10 cellular contexts compared by ENCODE assay signal in the genomic region with DNA sequence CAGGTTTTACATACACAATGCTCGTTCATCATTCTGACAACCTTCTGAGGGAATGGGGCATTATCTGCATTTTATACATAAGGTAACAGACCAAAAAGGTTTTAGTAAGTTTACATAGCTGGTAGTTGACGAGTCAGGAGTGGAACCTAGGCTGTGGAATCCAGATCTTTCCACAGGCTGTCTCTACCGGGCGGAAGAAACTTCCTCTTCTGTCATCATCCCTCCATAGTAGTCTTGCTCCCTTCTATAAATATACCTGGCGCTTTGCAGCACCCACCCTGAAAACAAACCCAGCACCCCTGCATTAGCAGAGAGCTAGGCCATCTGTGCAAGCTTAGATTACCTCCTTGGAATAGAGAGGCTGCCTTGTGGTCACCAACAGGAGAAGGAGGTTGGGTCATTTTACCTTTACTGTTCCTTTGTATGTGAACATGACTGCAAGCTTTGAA. TPM values are rescaled to one million over a fixed set of nuclear protein-coding genes. Genes with fewer than 3 reads are reported as not detected.
DNase-seq lines count a peak whose midpoint lies in the region; ATAC-seq and TF ChIP-seq lines count a peak whose summit lies in the region.
"Had no signal": no experiment of that assay in that cellular context is flagged by ENCODE, and none has a peak within 500 bp of the region (broad histone marks: within the 10 kb centered on the region; RNA-seq: fewer than 3 reads in every experiment).

No MANE protein-coding gene starts in this region.

- peak overlapping the region; percentile 91 for H3K4me3 ChIP-seq in iPS-18a (ENCODE audit: low read length)

- CTCF ChIA-PET in WTC11 (lab: Charles Lee), result interaction anchor here (1.8 kb wide), 1 partner anchor 60 kb away, joined by 9 read pairs; no protein-coding TSS in a partner anchor

- H3K36me3 Mint-ChIP-seq in activated T-cell treated with anti-CD3 and anti-CD28 coated beads, Interleukin-2, amount 50 U/mL, for 24 hours (ENCODE audit: low read depth), result no peaks in the 10 kb centered on the region
- H3K36me3 Mint-ChIP-seq in WTC11, result no peaks in the 10 kb centered on the region

- POLR2A ChIA-PET in WTC11 (lab: Charles Lee), result no interaction called here

- no peak for TF ChIP-seq CTCF in WTC11 (IDR thresholded peaks at IDR 0.05)

- peak overlapping the region; percentile 70 for H3K4me3 Mint-ChIP-seq in activated T-cell treated with anti-CD3 and anti-CD28 coated beads, Interleukin-2, amount 50 U/mL, for 24 hours
- peak overlapping the region; percentile 87 for H3K4me3 Mint-ChIP-seq in WTC11

- ATAC-seq in WTC11 (no peak), HG03045 (IDR thresholded peaks at IDR 0.05; ENCODE audit: unreplicated experiment) (no peak)

- H3K27ac ChIP-seq in iPS-18a (ENCODE audit: low read length), result no peak overlapping the region

- peaks cover 11% of the 10 kb centered on the region for H3K4me1 ChIP-seq in iPS-18a (ENCODE audit: control insufficient read depth, low read depth, low read length)

- H3K9ac ChIP-seq in iPS-18a (ENCODE audit: low read length), result peak overlapping the region; percentile 79

- peaks cover 49% of the 10 kb centered on the region for H3K27me3 Mint-ChIP-seq in activated T-cell treated with anti-CD3 and anti-CD28 coated beads, Interleukin-2, amount 50 U/mL, for 24 hours
- 0 out of 2 replicates have a peak, but pooled peaks cover 8% of the 10 kb centered on the region for H3K27me3 Mint-ChIP-seq in WTC11 (ENCODE audit: low read depth)

- H3K4me1 Mint-ChIP-seq in activated T-cell treated with anti-CD3 and anti-CD28 coated beads, Interleukin-2, amount 50 U/mL, for 24 hours (ENCODE audit: low read depth), result peaks cover 11% of the 10 kb centered on the region
- H3K4me1 Mint-ChIP-seq in WTC11, result peaks cover 36% of the 10 kb centered on the region

- H3K27me3 ChIP-seq in iPS-18a (ENCODE audit: control insufficient read depth, insufficient read depth, low read length), result peaks cover 13% of the 10 kb centered on the region

- DNase-seq in activated T-cell treated with anti-CD3 and anti-CD28 coated beads, Interleukin-2, amount 50 U/mL, for 24 hours, result no peak
- DNase-seq in activated T-cell treated with anti-CD3 and anti-CD28 coated beads for 4 hours, result no peak
- DNase-seq in WTC11 (ENCODE audit: low spot score), result no peak
- peak; percentile 45 for DNase-seq in superior temporal gyrus (ENCODE audit: extremely low spot score)
- DNase-seq in LoVo (ENCODE audit: low spot score), result no peak
- no peak for DNase-seq in GM19238 (ENCODE audit: insufficient read length, low spot score)
- DNase-seq: DND-41; stimulated activated CD4-positive, alpha-beta T cell treated with anti-CD3 and anti-CD28 coated beads, Interleukin-4, amount 100 ng/mL, for 24 hours had no signal

- no peaks in the 10 kb centered on the region for H3K9me3 ChIP-seq in iPS-18a (ENCODE audit: control insufficient read depth, low read depth, low read length)

- no peaks in the 10 kb centered on the region for H3K9me3 Mint-ChIP-seq in activated T-cell treated with anti-CD3 and anti-CD28 coated beads, Interleukin-2, amount 50 U/mL, for 24 hours
- H3K9me3 Mint-ChIP-seq in WTC11, result no peaks in the 10 kb centered on the region

- no peak overlapping the region for H3K27ac Mint-ChIP-seq in activated T-cell treated with anti-CD3 and anti-CD28 coated beads, Interleukin-2, amount 50 U/mL, for 24 hours
- H3K27ac Mint-ChIP-seq in WTC11, result peak overlapping the region; percentile 55; the same call in 1 of the 2 replicates

- H3K36me3 ChIP-seq in iPS-18a (ENCODE audit: control insufficient read depth, low read depth, low read length), result no peaks in the 10 kb centered on the region

TF ChIP-seq in WTC11, 78 proteins besides CTCF, POLR2A, EP300 and RAD21:
- no peak for TF ChIP-seq ZNF219 (CRISPR knock-in tag; IDR thresholded peaks at IDR 0.05; ENCODE audit: borderline replicate concordance)
- no peak for TF ChIP-seq KAT7 (CRISPR knock-in tag; IDR thresholded peaks at IDR 0.05; ENCODE audit: borderline replicate concordance)
- TF ChIP-seq ZNF263 (CRISPR knock-in tag; IDR thresholded peaks at IDR 0.05; ENCODE audit: low read depth), result no peak
- TF ChIP-seq, protein P1, sequence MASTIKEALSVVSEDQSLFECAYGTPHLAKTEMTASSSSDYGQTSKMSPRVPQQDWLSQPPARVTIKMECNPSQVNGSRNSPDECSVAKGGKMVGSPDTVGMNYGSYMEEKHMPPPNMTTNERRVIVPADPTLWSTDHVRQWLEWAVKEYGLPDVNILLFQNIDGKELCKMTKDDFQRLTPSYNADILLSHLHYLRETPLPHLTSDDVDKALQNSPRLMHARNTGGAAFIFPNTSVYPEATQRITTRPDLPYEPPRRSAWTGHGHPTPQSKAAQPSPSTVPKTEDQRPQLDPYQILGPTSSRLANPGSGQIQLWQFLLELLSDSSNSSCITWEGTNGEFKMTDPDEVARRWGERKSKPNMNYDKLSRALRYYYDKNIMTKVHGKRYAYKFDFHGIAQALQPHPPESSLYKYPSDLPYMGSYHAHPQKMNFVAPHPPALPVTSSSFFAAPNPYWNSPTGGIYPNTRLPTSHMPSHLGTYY (CRISPR knock-in tag; IDR thresholded peaks at IDR 0.05), result no peak
- no peak for TF ChIP-seq IRF2 (CRISPR knock-in tag; IDR thresholded peaks at IDR 0.05; ENCODE audit: borderline replicate concordance, low read depth)
- no peak for TF ChIP-seq EMX1 (CRISPR knock-in tag; IDR thresholded peaks at IDR 0.05)
- TF ChIP-seq MYBL2 (CRISPR knock-in tag; IDR thresholded peaks at IDR 0.05), result no peak
- TF ChIP-seq, protein P2, sequence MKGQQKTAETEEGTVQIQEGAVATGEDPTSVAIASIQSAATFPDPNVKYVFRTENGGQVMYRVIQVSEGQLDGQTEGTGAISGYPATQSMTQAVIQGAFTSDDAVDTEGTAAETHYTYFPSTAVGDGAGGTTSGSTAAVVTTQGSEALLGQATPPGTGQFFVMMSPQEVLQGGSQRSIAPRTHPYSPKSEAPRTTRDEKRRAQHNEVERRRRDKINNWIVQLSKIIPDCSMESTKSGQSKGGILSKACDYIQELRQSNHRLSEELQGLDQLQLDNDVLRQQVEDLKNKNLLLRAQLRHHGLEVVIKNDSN (CRISPR knock-in tag; IDR thresholded peaks at IDR 0.05), result no peak
- no peak for TF ChIP-seq RELA (CRISPR knock-in tag; IDR thresholded peaks at IDR 0.05; ENCODE audit: borderline replicate concordance)

RNA-seq across cellular contexts. Expression of a gene that starts 1.3 kb away (rescaled TPM):
- 30.4 to 32.7 TPM (median 32.0 TPM) in 3 replicates for total RNA-seq in WTC11 (2021)

RNA-seq across cellular contexts. Expression of a gene that starts 49.9 kb away (rescaled TPM):
- 0.32 to 1.6 TPM (median 1.4 TPM) in 3 replicates for total RNA-seq in WTC11 (2021)
